8 cellular contexts compared by ENCODE assay signal in genomic region chr6:108559884-108560462, GRCh38. TPM values are rescaled to one million over a fixed set of nuclear protein-coding genes. Genes with fewer than 3 reads are reported as not detected.
DNase-seq lines count a peak whose midpoint lies in the region; ATAC-seq and TF ChIP-seq lines count a peak whose summit lies in the region.

No MANE protein-coding gene starts in this region.

- H3K36me3 ChIP-seq in SJCRH30: 0 out of 2 replicates have a peak, but pooled peaks cover 3% of the 10 kb centered on the region
- no peaks in the 10 kb centered on the region for H3K36me3 ChIP-seq in colonic mucosa

- H3K4me1 ChIP-seq in SJCRH30 (peaks cover 12% of the 10 kb centered on the region), colonic mucosa (peaks cover 6% of the 10 kb centered on the region)

- H3K9ac ChIP-seq in colonic mucosa (ENCODE audit: low read depth in 2 of 2, low read length in 2 of 2): peak overlapping the region; percentile 93 to 96

- DNase-seq in AG09309 (ENCODE audit: low read depth): no peak
- peak; percentile 51 to 54 for DNase-seq in Kasumi-1 (lab: John Stamatoyannopoulos, UW)
- peak; percentile 71 to 76 for DNase-seq in SJCRH30
- DNase-seq in colonic mucosa: peak; percentile 62
- DNase-seq in left colon: peak; percentile 71 to 75
- DNase-seq in stimulated activated naive CD8-positive, alpha-beta T cell treated with anti-CD3 and anti-CD28 coated beads, Interleukin-15, Interleukin-2, amounts not matched to agents 100 U/mL and 50 U/mL, for 24 hours: peak; percentile 38
- DNase-seq in GM19238 (ENCODE audit: insufficient read length, low spot score): no peak

- H3K27ac ChIP-seq in SJCRH30 (peak overlapping the region; percentile 61), colonic mucosa (peak overlapping the region; percentile 100)

- H3K4me3 ChIP-seq in AG09309 (ENCODE audit: control insufficient read depth, low read depth, low read length) (peak overlapping the region; percentile 82), SJCRH30 (peak overlapping the region; percentile 85), colonic mucosa (peak overlapping the region; percentile 79)

- no peak for TF ChIP-seq CTCF in AG09309 (IDR thresholded peaks at IDR 0.05; ENCODE audit: control insufficient read depth, insufficient read depth, low read depth, low read length, missing control alignments)
- TF ChIP-seq CTCF in colonic mucosa (IDR thresholded peaks at IDR 0.05): no peak

- H3K27me3 ChIP-seq in SJCRH30 (no peaks in the 10 kb centered on the region), colonic mucosa (no peaks in the 10 kb centered on the region)

- H3K9me3 ChIP-seq in SJCRH30 (replicated peaks): no peaks in the 10 kb centered on the region
- no peaks in the 10 kb centered on the region for H3K9me3 ChIP-seq in colonic mucosa

- intact Hi-C loops in colonic mucosa (cut with DNase I): no loop called here
- intact Hi-C loops in left colon (cut with DNase I, micrococcal nuclease): loop anchor here in 1 of 2 donors (10.0 kb wide), 1 partner anchor 115 kb away; no protein-coding TSS in a partner anchor

- ATAC-seq in GM18498 (IDR thresholded peaks at IDR 0.05; ENCODE audit: unreplicated experiment) (peak; percentile 9), left colon (peak; percentile 6)
- ATAC-seq in stimulated activated naive CD8-positive, alpha-beta T cell treated with anti-CD3 and anti-CD28 coated beads, Interleukin-15, Interleukin-2, amounts not matched to agents 100 U/mL and 50 U/mL, for 24 hours: no peak

RNA-seq across cellular contexts. Expression of gene FOXO3, which starts 0.7 kb away (rescaled TPM):
- total RNA-seq in SJCRH30 (2014; rRNA removed; shearing (Covaris generic)): 35.0 and 35.7 TPM in 2 replicates
- total RNA-seq in colonic mucosa (10 to 100 TPM; 33.4 to 61.7 TPM), left colon (10 to 100 TPM; 39.9 to 70.0 TPM)

Comparison
In these comparisons a context has a peak if more than half of its experiments do, and no peak if none do; other contexts are left out.
1. DNase-seq: peak in Kasumi-1 (2 of 2), SJCRH30 (2 of 2), colonic mucosa (single experiment), left colon (2 of 2) and stimulated activated naive CD8-positive, alpha-beta T cell treated with anti-CD3 and anti-CD28 coated beads, Interleukin-15, Interleukin-2, amounts not matched to agents 100 U/mL and 50 U/mL, for 24 hours (single experiment); none in AG09309 (single experiment) and GM19238 (single experiment).
2. Peak in every context shown above with its lines, with median percentiles within 50 percentile points of each other: H3K4me3 ChIP-seq.